12 cellular contexts compared by ENCODE assay signal in the genomic region with DNA sequence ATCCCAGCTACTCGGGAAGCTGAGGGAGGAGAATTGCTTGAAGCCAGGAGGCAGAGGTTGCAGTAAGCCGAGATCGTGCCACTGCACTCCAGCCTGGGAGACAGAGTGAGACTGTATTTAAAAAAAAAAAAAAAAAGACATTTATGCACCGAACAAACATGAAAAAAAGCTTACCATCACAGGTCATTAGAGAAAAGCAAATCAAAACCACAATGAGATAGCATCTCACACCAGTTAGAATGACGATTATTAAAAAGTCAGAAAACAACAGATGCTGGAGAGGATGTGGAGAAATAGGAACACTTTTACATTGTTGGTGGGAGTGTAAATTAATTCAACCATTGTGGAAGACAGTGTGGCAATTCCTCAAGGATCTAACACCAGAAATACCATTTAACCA. TPM values are rescaled to one million over a fixed set of nuclear protein-coding genes. Genes with fewer than 3 reads are reported as not detected.
"Had no signal": no experiment of that assay in that cellular context is flagged by ENCODE, and none has a peak within 500 bp of the region (broad histone marks: within the 10 kb centered on the region; RNA-seq: fewer than 3 reads in every experiment).

No MANE protein-coding gene starts in this region.

RNA-seq across cellular contexts. Expression of a gene that starts 19.0 kb away (rescaled TPM):
- total RNA-seq: kidney epithelial cell, neural crest cell, osteocyte had no signal
- polyA plus RNA-seq: hepatocyte had no signal

RNA-seq across cellular contexts. Expression of a gene that starts 42.2 kb away (rescaled TPM):
- total RNA-seq: hepatocyte, kidney epithelial cell, left colon, left ventricle myocardium superior, neural crest cell, osteocyte, pulmonary artery endothelial cell, stomach, thoracic aorta, transverse colon, ureter had no signal
- polyA plus RNA-seq: esophagus, hepatocyte, stomach had no signal
